In genomic region chr11:113048820-113049555, GRCh38 we compare ENCODE assay signal across 20 cellular contexts.
DNase-seq lines count a peak whose midpoint lies in the region; ATAC-seq, FAIRE-seq and TF ChIP-seq lines count a peak whose summit lies in the region.
"Had no signal": no experiment of that assay in that cellular context is flagged by ENCODE, and none has a peak within 500 bp of the region (broad histone marks: within the 10 kb centered on the region; RNA-seq: fewer than 3 reads in every experiment).

No MANE protein-coding gene starts in this region.

- H3K4me3 ChIP-seq in astrocyte of the cerebellum (ENCODE audit: low read depth, low read length) (no peak overlapping the region), foreskin fibroblast (ENCODE audit: low read depth in 1 of 2, low read length in 2 of 2) (no peak overlapping the region), esophagus muscularis mucosa (no peak overlapping the region), small intestine (ENCODE audit: low read depth in 1 of 2, low read length in 2 of 2) (no peak overlapping the region)
- H3K4me3 ChIP-seq: gastrocnemius medialis, stomach had no signal

- intact Hi-C loops in esophagus muscularis mucosa (cut with DNase I) = no loop called here

- no peak for TF ChIP-seq POLR2A in esophagus muscularis mucosa (IDR thresholded peaks at IDR 0.05; ENCODE audit: low read depth)

- DNase-seq in A172 (ENCODE audit: low spot score) (peak; percentile 42), HS-5 (ENCODE audit: low read depth) (peak; percentile 81), astrocyte of the cerebellum (ENCODE audit: low read depth) (peak; percentile 24), foreskin fibroblast (peak; percentile 35 to 42), esophagus muscularis mucosa (ENCODE audit: extremely low spot score) (no peak), small intestine (no peak), iPS-NIHi7 (ENCODE audit: extremely low spot score) (no peak)
- DNase-seq: activated CD4-positive, alpha-beta T cell treated with anti-CD3 and anti-CD28 coated beads for 48 hours; activated naive CD4-positive, alpha-beta T cell treated with anti-CD3 and anti-CD28 coated beads for 36 hours; brain microvascular endothelial cell; CD4-positive, alpha-beta T cell; gastrocnemius medialis; KBM-7; NCI-H226; retina; stomach; T1000 had no signal

- H3K36me3 ChIP-seq in esophagus muscularis mucosa (no peaks in the 10 kb centered on the region), small intestine (ENCODE audit: control insufficient read depth in 2 of 2, insufficient read depth in 2 of 2, low read length in 2 of 2) (no peaks in the 10 kb centered on the region)
- H3K36me3 ChIP-seq: brain microvascular endothelial cell, gastrocnemius medialis, stomach had no signal

- H3K4me1 ChIP-seq in esophagus muscularis mucosa (peaks cover 0 to 12% (median 8%) of the 10 kb centered on the region in 4 donors), small intestine (ENCODE audit: control insufficient read depth in 2 of 2, insufficient read depth in 1 of 2, low read depth in 1 of 2, low read length in 1 of 2) (no peaks in the 10 kb centered on the region)
- H3K4me1 ChIP-seq: gastrocnemius medialis, stomach had no signal

- H3K27ac ChIP-seq in esophagus muscularis mucosa (replicated peaks in 1 of 4) = peak overlapping the region in 2 of 4 donors; percentile 7 to 52
- H3K27ac ChIP-seq in small intestine (ENCODE audit: low read depth in 1 of 2, low read length in 1 of 2) = no peak overlapping the region
- H3K27ac ChIP-seq: brain microvascular endothelial cell, gastrocnemius medialis, HL-60, stomach had no signal

- ATAC-seq in HG02885 (IDR thresholded peaks at IDR 0.05; ENCODE audit: poor library complexity, unreplicated experiment) = no peak
- ATAC-seq: gastrocnemius medialis had no signal

- TF ChIP-seq EP300 in esophagus muscularis mucosa (IDR thresholded peaks at IDR 0.05) = no peak

- no peak for FAIRE-seq in small intestine (lab: Jason Lieb, UNC)
- FAIRE-seq: A204.1 had no signal

- whole genome bisulfite sequencing in esophagus muscularis mucosa = 72% methylated on average over 2 of the region's 2 CpGs
- 65 to 85% (median 73%) methylated on average over 2 of the region's 2 CpGs for WGBS in small intestine, 3 donors

- in situ Hi-C loops in astrocyte of the cerebellum (cut with HindIII; ENCODE audit: low sequenced_read_pairs) = no loop called here

- H3K9me3 ChIP-seq in esophagus muscularis mucosa (no peaks in the 10 kb centered on the region), small intestine (ENCODE audit: control insufficient read depth, low read depth) (no peaks in the 10 kb centered on the region)
- H3K9me3 ChIP-seq: gastrocnemius medialis had no signal

- no peak for TF ChIP-seq CTCF in astrocyte of the cerebellum (IDR thresholded peaks at IDR 0.05; ENCODE audit: low read depth, low read length, missing control alignments)
- no peak for TF ChIP-seq CTCF in foreskin fibroblast (IDR thresholded peaks at IDR 0.05; ENCODE audit: low read depth, low read length)
- no peak for TF ChIP-seq CTCF in esophagus muscularis mucosa (IDR thresholded peaks at IDR 0.05)

- H3K27me3 ChIP-seq in esophagus muscularis mucosa (no peaks in the 10 kb centered on the region), small intestine (ENCODE audit: control insufficient read depth in 2 of 2, insufficient read depth in 2 of 2, low read length in 2 of 2) (no peaks in the 10 kb centered on the region)
- H3K27me3 ChIP-seq: brain microvascular endothelial cell, gastrocnemius medialis, stomach had no signal

Comparison
In these comparisons a context has a peak if more than half of its experiments do, and no peak if none do; other contexts are left out.
1. DNase-seq: peak in A172 (single experiment), HS-5 (single experiment), astrocyte of the cerebellum (single experiment) and foreskin fibroblast (2 of 2); none in esophagus muscularis mucosa (single experiment), small intestine (single experiment) and iPS-NIHi7 (single experiment).